8 cellular contexts compared by ENCODE assay signal in genomic region chr7:6436385-6436685, GRCh38. TPM values are rescaled to one million over a fixed set of nuclear protein-coding genes. Genes with fewer than 3 reads are reported as not detected.
A peak's percentile ranks its signal among the peaks of the same experiment; 100 is the strongest.
DNase-seq lines count a peak whose midpoint lies in the region; ATAC-seq and TF ChIP-seq lines count a peak whose summit lies in the region.

No MANE protein-coding gene starts in this region.

- peak overlapping the region; percentile 2 for H3K4me3 ChIP-seq in NB4 (ENCODE audit: low read depth, low read length)

- TF ChIP-seq CTCF in NB4 (IDR thresholded peaks at IDR 0.05; ENCODE audit: low read depth, low read length), result no peak

- H3K9me3 Mint-ChIP-seq in activated naive CD8-positive, alpha-beta T cell treated with anti-CD3 and anti-CD28 coated beads for 36 hours, result no peaks in the 10 kb centered on the region
- H3K9me3 Mint-ChIP-seq in naive B cell, result no peaks in the 10 kb centered on the region

- H3K27ac Mint-ChIP-seq in activated naive CD8-positive, alpha-beta T cell treated with anti-CD3 and anti-CD28 coated beads for 36 hours, result peak overlapping the region; percentile 73
- H3K27ac Mint-ChIP-seq in naive B cell, result peak overlapping the region; percentile 31 to 95 (median 82)

- H3K4me1 Mint-ChIP-seq in activated naive CD8-positive, alpha-beta T cell treated with anti-CD3 and anti-CD28 coated beads for 36 hours, result peaks cover 38% of the 10 kb centered on the region
- peaks cover 31 to 57% (median 40%) of the 10 kb centered on the region in 3 donors for H3K4me1 Mint-ChIP-seq in naive B cell

- H3K27me3 Mint-ChIP-seq in activated naive CD8-positive, alpha-beta T cell treated with anti-CD3 and anti-CD28 coated beads for 36 hours, result no peaks in the 10 kb centered on the region
- no peaks in the 10 kb centered on the region for H3K27me3 Mint-ChIP-seq in naive B cell

- H3K4me3 Mint-ChIP-seq in activated naive CD8-positive, alpha-beta T cell treated with anti-CD3 and anti-CD28 coated beads for 36 hours, result peak overlapping the region; percentile 53
- H3K4me3 Mint-ChIP-seq in naive B cell, result peak overlapping the region; percentile 76 to 93 (median 83)

- peaks cover 21% of the 10 kb centered on the region for H3K36me3 Mint-ChIP-seq in activated naive CD8-positive, alpha-beta T cell treated with anti-CD3 and anti-CD28 coated beads for 36 hours
- H3K36me3 Mint-ChIP-seq in naive B cell, result no peaks in the 10 kb centered on the region

- TF ChIP-seq POLR2A in NB4 (IDR thresholded peaks at IDR 0.05; ENCODE audit: extremely low read depth, insufficient read length), result no peak

- DNase-seq in D341Med (ENCODE audit: low spot score) (peak; percentile 82), NB4 (ENCODE audit: low read depth) (peak; percentile 83), naive B cell (no peak), NCI-H526 treated with DMSO at 0.1 percent for 48 hours (lab: John Stamatoyannopoulos, UW) (no peak), NCI-H2196 treated with DMSO at 0.1 percent for 48 hours (lab: John Stamatoyannopoulos, UW; ENCODE audit: unreplicated experiment) (no peak), AG08395 (ENCODE audit: low spot score) (no peak)
- DNase-seq in activated naive CD8-positive, alpha-beta T cell treated with anti-CD3 and anti-CD28 coated beads for 36 hours, result peak; percentile 69

- ATAC-seq in naive B cell (ENCODE audit: low read depth in 2 of 2) (peak; percentile 45 to 63), HG02970 (IDR thresholded peaks at IDR 0.05; ENCODE audit: low FRiP score, unreplicated experiment) (no peak)

RNA-seq across cellular contexts. Expression of gene DAGLB, which starts 11.4 kb away (rescaled TPM):
- total RNA-seq in activated naive CD8-positive, alpha-beta T cell treated with anti-CD3 and anti-CD28 coated beads for 36 hours, result 10 to 100 TPM; 15.7 to 17.1 TPM
- 10 to 100 TPM in 1 of 6 donors, 1 to 10 TPM in 5; 6.4 to 19.3 (median 7.2) TPM for polyA plus RNA-seq in naive B cell (ENCODE audit: low read depth in 6 of 6)

RNA-seq across cellular contexts. Expression of gene KDELR2, which starts 47.6 kb away (rescaled TPM):
- total RNA-seq in activated naive CD8-positive, alpha-beta T cell treated with anti-CD3 and anti-CD28 coated beads for 36 hours, result 10 to 100 TPM; 63.0 to 67.3 TPM
- polyA plus RNA-seq in naive B cell (ENCODE audit: low read depth in 6 of 6), result 10 to 100 TPM; 33.8 to 64.8 (median 53.3) TPM

Comparison
In these comparisons a context has a peak if more than half of its experiments do, and no peak if none do; other contexts are left out.
1. DNase-seq: peak in D341Med (single experiment), NB4 (single experiment) and activated naive CD8-positive, alpha-beta T cell treated with anti-CD3 and anti-CD28 coated beads for 36 hours (single experiment); none in naive B cell (single experiment), NCI-H526 treated with DMSO at 0.1 percent for 48 hours (single experiment), NCI-H2196 treated with DMSO at 0.1 percent for 48 hours (single experiment) and AG08395 (single experiment).